Comparison of ENCODE assay signal across 17 cellular contexts in genomic region chr4:10495651-10496050, GRCh38. TPM values are rescaled to one million over a fixed set of nuclear protein-coding genes. Genes with fewer than 3 reads are reported as not detected.
A peak's percentile ranks its signal among the peaks of the same experiment; 100 is the strongest.
DNase-seq lines count a peak whose midpoint lies in the region; ATAC-seq, FAIRE-seq and TF ChIP-seq lines count a peak whose summit lies in the region.
"Had no signal": no experiment of that assay in that cellular context is flagged by ENCODE, and none has a peak within 500 bp of the region (broad histone marks: within the 10 kb centered on the region; RNA-seq: fewer than 3 reads in every experiment).

No MANE protein-coding gene starts in this region.

- H3K27me3 ChIP-seq in HUES64 (ENCODE audit: insufficient read depth, low read length) (peaks cover 2% of the 10 kb centered on the region; the same call in 1 of the 2 replicates), endodermal cell (ENCODE audit: control insufficient read depth, insufficient read depth, low read length, poor library complexity, severe bottlenecking) (no peaks in the 10 kb centered on the region), neuronal stem cell (ENCODE audit: control insufficient read depth in 3 of 3, insufficient read depth in 3 of 3, low read depth in 1 of 3, low read length in 3 of 3) (peaks cover 0 to 4% (median 0%) of the 10 kb centered on the region in 3 experiments), pancreas (peaks cover 0 to 6% (median 0%) of the 10 kb centered on the region in 4 donors)
- H3K27me3 ChIP-seq: Peyer's patch had no signal

- no peak overlapping the region for H2BK5ac ChIP-seq in neuronal stem cell (ENCODE audit: low read length)

- WGBS in HUES64 = 41% methylated on average over 8 of the region's 8 CpGs
- WGBS in endodermal cell (ENCODE audit: insufficient coverage in 1 of 2, insufficient read length in 1 of 2), 2 experiments = 58 to 62% methylated on average over 7 to 8 of the region's 8 CpGs
- WGBS in neuronal stem cell (ENCODE audit: extremely low coverage in 2 of 2, insufficient read length in 2 of 2, insufficient replicate concordance in 1 of 2), 2 donors = no CpG with 5 or more reads among the region's 8 CpGs
- WGBS in pancreas, 2 donors = 48 to 59% methylated on average over 8 of the region's 8 CpGs

- no peak overlapping the region for H2BK15ac ChIP-seq in neuronal stem cell (ENCODE audit: low read length)

- H3K4me1 Mint-ChIP-seq in endodermal cell = peaks cover 61% of the 10 kb centered on the region
- H3K4me1 Mint-ChIP-seq: CD14-positive monocyte had no signal

- H3K23ac ChIP-seq in neuronal stem cell (ENCODE audit: low read depth, low read length, poor library complexity) = no peak overlapping the region

- intact Hi-C loops in sciatic nerve (cut with DNase I) = no loop called here
- intact Hi-C loops in pancreas (cut with DNase I) = no loop called here

- H3K36me3 ChIP-seq in HUES64 (ENCODE audit: insufficient read depth, low read length) = no peaks in the 10 kb centered on the region
- H3K36me3 ChIP-seq in endodermal cell (ENCODE audit: control insufficient read depth, insufficient read depth, low read length) = no peaks in the 10 kb centered on the region
- no peaks in the 10 kb centered on the region for H3K36me3 ChIP-seq in neuronal stem cell (replicated peaks in 1 of 2; ENCODE audit: control insufficient read depth in 2 of 2, insufficient read depth in 2 of 2, low read length in 2 of 2)
- H3K36me3 ChIP-seq in pancreas = no peaks in the 10 kb centered on the region
- H3K36me3 ChIP-seq: Peyer's patch had no signal

- no peak for FAIRE-seq in pancreas (lab: Jason Lieb, UNC)

- H2BK120ac ChIP-seq in neuronal stem cell (ENCODE audit: low read depth, low read length) = no peak overlapping the region

- no peak overlapping the region for H2BK12ac ChIP-seq in neuronal stem cell (ENCODE audit: low read length)

- H3K4me1 ChIP-seq in HUES64 (ENCODE audit: insufficient read depth, low read length) = peaks cover 43% of the 10 kb centered on the region
- peaks cover 9% of the 10 kb centered on the region for H3K4me1 ChIP-seq in endodermal cell (ENCODE audit: control insufficient read depth, insufficient read depth, low read length)
- H3K4me1 ChIP-seq in neuronal stem cell (ENCODE audit: control insufficient read depth in 2 of 2, insufficient read depth in 1 of 2, low read depth in 1 of 2, low read length in 2 of 2) = peaks cover 0 to 23% of the 10 kb centered on the region in 2 donors
- no peaks in the 10 kb centered on the region for H3K4me1 ChIP-seq in pancreas
- H3K4me1 ChIP-seq: Peyer's patch had no signal

- no peak for TF ChIP-seq CTCF in C4-2B (conservative IDR thresholded peaks at IDR 0.05)
- no peak for TF ChIP-seq CTCF in endodermal cell (conservative IDR thresholded peaks at IDR 0.05)
- no peak for TF ChIP-seq CTCF in pancreas (IDR thresholded peaks at IDR 0.05)

- no peaks in the 10 kb centered on the region for H3K36me3 Mint-ChIP-seq in endodermal cell (ENCODE audit: low read depth)
- H3K36me3 Mint-ChIP-seq: CD14-positive monocyte had no signal

- H3K27ac ChIP-seq in C4-2B (peak overlapping the region; percentile 91), HUES64 (ENCODE audit: low read depth, low read length) (peak overlapping the region; percentile 74), endodermal cell (ENCODE audit: low read depth, low read length) (no peak overlapping the region), neuronal stem cell (replicated peaks; ENCODE audit: low read length) (peak overlapping the region; percentile 62), pancreas (no peak overlapping the region)
- H3K27ac ChIP-seq: Peyer's patch had no signal

- no peaks in the 10 kb centered on the region for H3K9me3 Mint-ChIP-seq in endodermal cell

- H3K9me3 ChIP-seq in HUES64 (ENCODE audit: insufficient read depth, low read depth, low read length) (no peaks in the 10 kb centered on the region), endodermal cell (ENCODE audit: control insufficient read depth, low read length) (no peaks in the 10 kb centered on the region), neuronal stem cell (replicated peaks in 1 of 2; ENCODE audit: control insufficient read depth in 2 of 2, insufficient read depth in 1 of 2, low read depth in 1 of 2, low read length in 2 of 2) (no peaks in the 10 kb centered on the region), pancreas (no peaks in the 10 kb centered on the region)
- H3K9me3 ChIP-seq: Peyer's patch had no signal

- peak overlapping the region; percentile 92 for H3K27ac Mint-ChIP-seq in endodermal cell

- H3K79me1 ChIP-seq in neuronal stem cell (ENCODE audit: low read depth, low read length) = no peaks in the 10 kb centered on the region

- peaks cover 27% of the 10 kb centered on the region for H3K27me3 Mint-ChIP-seq in endodermal cell (ENCODE audit: insufficient read depth)

- peak overlapping the region; percentile 31 for H3K18ac ChIP-seq in neuronal stem cell (ENCODE audit: low read length)

- H3K4me2 ChIP-seq in neuronal stem cell (ENCODE audit: insufficient read depth, low read length, poor library complexity, severe bottlenecking) = no peak overlapping the region

- no peak overlapping the region for H3K4me3 Mint-ChIP-seq in endodermal cell
- H3K4me3 Mint-ChIP-seq: CD14-positive monocyte had no signal

- DNase-seq in endodermal cell = peak; percentile 72
- DNase-seq in neuronal stem cell (ENCODE audit: low spot score) = no peak
- no peak for DNase-seq in sciatic nerve (ENCODE audit: low spot score)
- no peak for DNase-seq in pancreas
- DNase-seq: GDM1; NCI-H1105; NCI-H1694; NCI-H510A; NCI-H748 treated with DMSO at 0.1 percent for 48 hours; NK-92 treated with Interleukin-12 subunit alpha and Interleukin-12 subunit beta, amount 100 ng/mL, for 24 hours; Peyer's patch had no signal

- H2AK5ac ChIP-seq in neuronal stem cell (ENCODE audit: low read depth, low read length) = no peak overlapping the region

- H3K9ac ChIP-seq in HUES64 (ENCODE audit: low read depth, low read length) (no peak overlapping the region), endodermal cell (ENCODE audit: extremely low read depth, low read length, poor library complexity, severe bottlenecking) (no peak overlapping the region), neuronal stem cell (ENCODE audit: low read depth, low read length, poor library complexity) (no peak overlapping the region)

- peak overlapping the region; percentile 40 for H2AFZ ChIP-seq in neuronal stem cell (ENCODE audit: low read length)

- H4K91ac ChIP-seq in neuronal stem cell (ENCODE audit: low read depth, low read length, poor library complexity) = no peak overlapping the region

- no peak overlapping the region for H3K4me3 ChIP-seq in HUES64 (ENCODE audit: low read length)
- H3K4me3 ChIP-seq in endodermal cell (ENCODE audit: low read length) = no peak overlapping the region
- H3K4me3 ChIP-seq in neuronal stem cell (ENCODE audit: low read length in 2 of 2) = no peak overlapping the region
- no peak overlapping the region for H3K4me3 ChIP-seq in pancreas
- H3K4me3 ChIP-seq: Peyer's patch had no signal

- ATAC-seq in sciatic nerve (no peak), pancreas (no peak), HG03565 (IDR thresholded peaks at IDR 0.05; ENCODE audit: unreplicated experiment) (no peak)
- ATAC-seq: Right ventricle myocardium inferior had no signal

- no peak overlapping the region for H3K4ac ChIP-seq in neuronal stem cell (ENCODE audit: low read length)

- H3K14ac ChIP-seq in neuronal stem cell (ENCODE audit: low read length) = no peak overlapping the region

- H4K8ac ChIP-seq in neuronal stem cell (ENCODE audit: low read depth, low read length) = no peak overlapping the region

RNA-seq across cellular contexts. Expression of gene ZNF518B, which starts 38.4 kb away (rescaled TPM):
- 15.5 TPM for polyA plus RNA-seq in HUES64 (2013, experiment 1 of 2)
- 19.1 TPM for polyA plus RNA-seq in HUES64 (2013, experiment 2 of 2)
- total RNA-seq in endodermal cell (10 to 100 TPM; 46.2 to 46.4 TPM), sciatic nerve (20.3 TPM), pancreas (1 to 10 TPM; 1.9 to 9.9 (median 2.9) TPM)
- polyA plus RNA-seq in endodermal cell (2013, experiment 1 of 2) = 32.3 TPM
- polyA plus RNA-seq in endodermal cell (2013, experiment 2 of 2) = 33.7 TPM
- 20.5 TPM for polyA plus RNA-seq in neuronal stem cell (2013, experiment 1 of 2)
- polyA plus RNA-seq in neuronal stem cell (2013, experiment 2 of 2) = 22.0 TPM
- polyA plus RNA-seq in pancreas = 1 to 10 TPM in 1 of 2 donors, under 1 TPM in 1; 0.99 to 2.3 TPM
- total RNA-seq: A673 had no signal

Comparison
In these comparisons a context has a peak if more than half of its experiments do, and no peak if none do; other contexts are left out.
1. H3K27ac ChIP-seq: peak in C4-2B (single experiment), HUES64 (single experiment) and neuronal stem cell (single experiment); none in endodermal cell (single experiment) and pancreas (0 of 4).